8 cellular contexts compared by ENCODE assay signal in the genomic region with DNA sequence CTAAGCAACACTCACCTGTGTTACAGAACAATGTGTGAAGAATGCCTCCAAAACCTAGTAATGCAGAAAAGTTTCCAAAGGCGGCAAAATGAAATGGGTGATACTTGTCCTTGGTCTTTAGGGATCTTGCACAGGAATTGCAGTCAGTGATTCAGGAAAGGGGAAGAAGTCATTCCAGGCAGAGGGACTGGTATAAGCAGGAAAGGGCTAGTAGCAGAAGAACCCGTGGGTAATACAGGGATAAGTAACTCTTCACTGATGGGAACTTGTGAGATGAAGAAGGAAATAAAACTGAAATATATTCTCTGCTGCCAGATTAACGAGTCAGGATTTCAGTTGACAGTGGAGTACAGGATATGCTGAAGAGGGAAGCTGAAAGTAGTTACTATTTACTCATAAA. TPM values are rescaled to one million over a fixed set of nuclear protein-coding genes. Genes with fewer than 3 reads are reported as not detected.
DNase-seq lines count a peak whose midpoint lies in the region; ATAC-seq and TF ChIP-seq lines count a peak whose summit lies in the region.

No MANE protein-coding gene starts in this region.

- no peak overlapping the region for H3K27ac ChIP-seq in ovary

- no peak for TF ChIP-seq EP300 in ovary (IDR thresholded peaks at IDR 0.05)

- H3K36me3 Mint-ChIP-seq in endothelial cell (ENCODE audit: low read depth, unreplicated experiment): peaks cover 14% of the 10 kb centered on the region

- peak overlapping the region; percentile 99 for H3K27ac Mint-ChIP-seq in endothelial cell (ENCODE audit: unreplicated experiment)

- no peaks in the 10 kb centered on the region for H3K27me3 ChIP-seq in ovary

- H3K9ac ChIP-seq in ES-I3 (ENCODE audit: low read depth, low read length): peak overlapping the region; percentile 95; the same call in 1 of the 2 replicates

- DNase-seq in NCI-H69 (lab: John Stamatoyannopoulos, UW) (peak; percentile 19), endothelial cell (ENCODE audit: low spot score) (no peak), ovary (no peak), GM20000 (ENCODE audit: low spot score) (no peak), NCI-H2227 (lab: John Stamatoyannopoulos, UW; ENCODE audit: unreplicated experiment) (no peak)
- no peak for DNase-seq in stimulated activated CD4-positive, alpha-beta T cell treated with anti-CD3 and anti-CD28 coated beads, Interleukin-15, amount 100 ng/mL, for 24 hours

- ATAC-seq in HG03045 (IDR thresholded peaks at IDR 0.05; ENCODE audit: unreplicated experiment): no peak

- H3K4me3 ChIP-seq in ovary: peak overlapping the region; percentile 80

- peaks cover 16% of the 10 kb centered on the region for H3K27me3 Mint-ChIP-seq in endothelial cell (ENCODE audit: unreplicated experiment)

- TF ChIP-seq CTCF in endothelial cell (IDR thresholded peaks at IDR 0.05; ENCODE audit: unreplicated experiment) (no peak), ovary (IDR thresholded peaks at IDR 0.05) (no peak), GM20000 (IDR thresholded peaks at IDR 0.05; ENCODE audit: extremely low read depth, missing control alignments) (no peak)

- no peaks in the 10 kb centered on the region for H3K9me3 Mint-ChIP-seq in endothelial cell (ENCODE audit: unreplicated experiment)

- intact Hi-C loops in ovary (cut with DNase I): loop anchor here in 2 of 4 donors (10.0 kb wide), 1 partner anchor 112 kb away; a partner anchor contains a TSS

- H3K4me3 Mint-ChIP-seq in endothelial cell (ENCODE audit: unreplicated experiment): peak overlapping the region; percentile 96

- WGBS in ovary, 3 donors: 40 to 51% (median 42%) methylated on average over 3 of the region's 3 CpGs

- no peaks in the 10 kb centered on the region for H3K9me3 ChIP-seq in ES-I3 (ENCODE audit: control insufficient read depth, insufficient read depth, low read length)
- no peaks in the 10 kb centered on the region for H3K9me3 ChIP-seq in ovary

- TF ChIP-seq POLR2A in ovary (IDR thresholded peaks at IDR 0.05): no peak

- peaks cover 26% of the 10 kb centered on the region for H3K4me1 Mint-ChIP-seq in endothelial cell (ENCODE audit: unreplicated experiment)

- no peaks in the 10 kb centered on the region for H3K36me3 ChIP-seq in ES-I3 (ENCODE audit: insufficient read depth, low read length)
- H3K36me3 ChIP-seq in ovary: no peaks in the 10 kb centered on the region

- H3K4me1 ChIP-seq in ES-I3 (ENCODE audit: insufficient read depth, low read length) (0 out of 2 replicates have a peak, but pooled peaks cover 8% of the 10 kb centered on the region), ovary (ENCODE audit: insufficient read depth) (peaks cover 5% of the 10 kb centered on the region)

RNA-seq across cellular contexts. Expression of a gene that starts 1.2 kb away (rescaled TPM):
- 14.5 TPM for total RNA-seq in endothelial cell (ENCODE audit: unreplicated experiment)
- 10 to 100 TPM in 6 of 7 donors, 1 to 10 TPM in 1; 8.5 to 16.7 (median 11.8) TPM for total RNA-seq in ovary
- 1 to 10 TPM; 4.7 to 5.1 TPM for polyA plus RNA-seq in ovary
